In the genomic region with DNA sequence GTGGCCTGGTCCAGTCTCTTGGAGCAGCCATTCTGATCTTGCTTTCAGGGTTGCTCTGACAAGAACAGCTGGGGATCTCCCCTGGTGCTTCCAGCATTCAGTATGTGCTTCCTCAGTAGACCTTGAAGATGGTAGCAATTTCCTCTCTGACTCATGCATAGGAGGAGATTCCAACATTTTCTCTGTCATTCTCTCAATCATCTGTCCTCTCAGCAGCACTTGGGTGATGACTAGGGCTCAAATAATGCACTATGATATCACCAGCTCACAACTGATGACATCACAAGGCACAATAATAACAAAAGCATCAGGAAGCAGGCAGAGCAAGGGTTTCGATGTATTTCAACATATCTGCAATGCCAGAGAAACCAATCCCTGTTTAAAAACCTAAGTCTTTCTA, we compare ENCODE assay signal across 8 cellular contexts. TPM values are rescaled to one million over a fixed set of nuclear protein-coding genes. Genes with fewer than 3 reads are reported as not detected.
DNase-seq lines count a peak whose midpoint lies in the region; ATAC-seq, FAIRE-seq and TF ChIP-seq lines count a peak whose summit lies in the region.

No MANE protein-coding gene starts in this region.

- no peak for FAIRE-seq in small intestine (lab: Jason Lieb, UNC)

- POLR2A ChIA-PET in BJ (lab: Charles Lee), result no interaction called here

- DNase-seq in BJ (ENCODE audit: low read depth), result peak; percentile 91
- DNase-seq in NCI-H460 (ENCODE audit: extremely low read depth, low read depth), result peak; percentile 31
- peak; percentile 96 to 99 for DNase-seq in foreskin keratinocyte
- DNase-seq in DMS79 treated with DMSO at 0.1 percent for 48 hours (lab: John Stamatoyannopoulos, UW), result no peak
- no peak for DNase-seq in small intestine
- DNase-seq in NCI-H1048 (lab: John Stamatoyannopoulos, UW), result no peak
- no peak for DNase-seq in dorsolateral prefrontal cortex

- H3K27ac ChIP-seq in foreskin keratinocyte (peak overlapping the region; percentile 90), small intestine (ENCODE audit: low read depth in 1 of 2, low read length in 1 of 2) (no peak overlapping the region), dorsolateral prefrontal cortex (no peak overlapping the region)

- WGBS in small intestine, 3 donors, result 86 to 100% (median 92%) methylated on average over 1 of the region's 1 CpG

- no peak for TF ChIP-seq CTCF in BJ (IDR thresholded peaks at IDR 0.05; ENCODE audit: insufficient read depth, low read depth, low read length)
- no peak for TF ChIP-seq CTCF in foreskin keratinocyte (conservative IDR thresholded peaks at IDR 0.05)
- no peak for TF ChIP-seq CTCF in dorsolateral prefrontal cortex (IDR thresholded peaks at IDR 0.05 in 54 of 56, conservative IDR thresholded peaks at IDR 0.05 in 2 of 56; ENCODE audit: low read depth in 1 of 56, partially characterized antibody in 56 of 56)

- H3K36me3 ChIP-seq in BJ (ENCODE audit: control insufficient read depth, insufficient read depth, low read length) (no peaks in the 10 kb centered on the region), small intestine (ENCODE audit: control insufficient read depth in 2 of 2, insufficient read depth in 2 of 2, low read length in 2 of 2) (no peaks in the 10 kb centered on the region)

- no peak overlapping the region for H3K4me3 ChIP-seq in BJ (ENCODE audit: low read depth, low read length)
- H3K4me3 ChIP-seq in small intestine (ENCODE audit: low read depth in 1 of 2, low read length in 2 of 2), result no peak overlapping the region
- no peak overlapping the region for H3K4me3 ChIP-seq in dorsolateral prefrontal cortex

- no peaks in the 10 kb centered on the region for H3K27me3 ChIP-seq in BJ (ENCODE audit: control insufficient read depth, insufficient read depth, low read length)
- H3K27me3 ChIP-seq in foreskin keratinocyte, result no peaks in the 10 kb centered on the region
- H3K27me3 ChIP-seq in small intestine (ENCODE audit: control insufficient read depth in 2 of 2, insufficient read depth in 2 of 2, low read length in 2 of 2), result no peaks in the 10 kb centered on the region
- no peaks in the 10 kb centered on the region for H3K27me3 ChIP-seq in dorsolateral prefrontal cortex

- intact Hi-C loops in dorsolateral prefrontal cortex (cut with DNase I), result no loop called here

- CTCF ChIA-PET in BJ (lab: Yijun Ruan, JAX), result interaction anchor here (2.8 kb wide), 1 partner anchor 323 kb away, joined by 15 read pairs; no protein-coding TSS in a partner anchor

- ATAC-seq in GM21576 (IDR thresholded peaks at IDR 0.05; ENCODE audit: unreplicated experiment) (peak; percentile 51), foreskin keratinocyte (peak; percentile 97)

- H3K4me1 ChIP-seq in foreskin keratinocyte (peaks cover 20% of the 10 kb centered on the region), small intestine (ENCODE audit: control insufficient read depth in 2 of 2, insufficient read depth in 1 of 2, low read depth in 1 of 2, low read length in 1 of 2) (no peaks in the 10 kb centered on the region)

- no peaks in the 10 kb centered on the region for H3K9me3 ChIP-seq in small intestine (ENCODE audit: control insufficient read depth, low read depth)

RNA-seq across cellular contexts. Expression of a gene that starts 52.7 kb away (rescaled TPM):
- 41.6 and 50.1 TPM in 2 replicates for polyA plus RNA-seq in BJ (2011; rRNA removed)
- 139 and 188 TPM in 2 replicates for polyA minus RNA-seq in BJ (2011; rRNA and poly(A)+ RNA removed)
- total RNA-seq in NCI-H460 (2014; rRNA removed; shearing (Covaris generic)), result 4.0 and 4.7 TPM in 2 replicates
- polyA plus RNA-seq in NCI-H460 (2014; cell fraction: nucleus; rRNA removed), result 2.6 and 9.3 TPM in 2 replicates
- total RNA-seq in foreskin keratinocyte, result 15.1 and 15.9 TPM in 2 replicates
- polyA plus RNA-seq in foreskin keratinocyte, result 2.3 and 2.4 TPM in 2 replicates
- polyA plus RNA-seq in small intestine, result 10 to 100 TPM; 10.3 to 27.1 (median 23.7) TPM
- 10 to 100 TPM in 104 of 120 experiments, 1 to 10 TPM in 16; 4.6 to 36.6 (median 15.2) TPM for total RNA-seq in dorsolateral prefrontal cortex

Comparison
In these comparisons a context has a peak if more than half of its experiments do, and no peak if none do; other contexts are left out.
1. DNase-seq: peak in BJ (single experiment), NCI-H460 (single experiment) and foreskin keratinocyte (2 of 2); none in DMS79 treated with DMSO at 0.1 percent for 48 hours (single experiment), small intestine (single experiment), NCI-H1048 (single experiment) and dorsolateral prefrontal cortex (0 of 10).